In the genomic region with DNA sequence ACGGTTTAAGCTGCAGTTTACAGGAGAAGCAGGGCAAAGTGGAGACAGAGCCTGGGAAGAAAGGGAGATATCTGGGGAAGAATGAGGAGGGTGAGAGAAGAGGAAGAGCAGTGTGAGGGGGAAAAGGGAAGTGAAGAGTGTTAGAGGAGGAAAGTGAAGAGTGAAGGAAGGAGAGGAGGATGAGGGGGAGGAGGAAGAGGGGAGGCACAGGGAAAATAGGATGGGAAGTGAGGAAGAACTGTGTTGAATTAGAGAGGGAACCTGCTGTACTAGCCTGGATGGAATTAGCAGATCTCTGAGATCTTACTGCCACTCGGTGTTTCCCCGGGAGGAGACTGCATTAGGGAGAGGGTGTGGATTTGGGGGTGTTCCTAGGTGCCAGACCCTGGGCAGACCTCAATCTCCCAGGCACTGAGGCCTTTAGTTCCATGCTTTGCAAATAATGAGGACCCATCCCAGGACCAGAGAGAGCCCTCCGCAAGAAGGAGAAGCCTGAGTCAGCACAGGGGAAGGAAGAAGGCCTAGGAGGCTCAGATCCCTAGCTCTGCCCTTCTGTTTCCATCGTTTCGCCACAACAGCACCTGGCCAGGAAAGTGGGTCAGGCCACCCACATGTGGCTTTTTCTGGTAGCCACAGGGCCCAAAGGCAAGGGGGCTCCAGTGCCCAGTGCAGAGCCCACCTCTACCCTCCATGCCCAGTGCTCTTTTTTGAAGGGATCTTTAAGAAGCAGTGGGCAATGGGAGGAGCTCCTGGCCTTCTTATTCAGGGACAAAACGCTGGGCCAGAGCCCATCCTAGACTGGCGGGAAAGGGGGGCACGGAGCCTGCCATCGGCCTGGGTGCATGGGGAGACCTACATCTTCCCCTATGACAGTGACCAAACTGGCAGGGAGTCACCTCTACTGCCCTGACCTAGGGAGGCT, we compare ENCODE assay signal across 16 cellular contexts. TPM values are rescaled to one million over a fixed set of nuclear protein-coding genes. Genes with fewer than 3 reads are reported as not detected.
DNase-seq lines count a peak whose midpoint lies in the region; ATAC-seq and TF ChIP-seq lines count a peak whose summit lies in the region.
"Had no signal": no experiment of that assay in that cellular context is flagged by ENCODE, and none has a peak within 500 bp of the region (broad histone marks: within the 10 kb centered on the region; RNA-seq: fewer than 3 reads in every experiment).

No MANE protein-coding gene starts in this region.

- peaks cover 69% of the 10 kb centered on the region for H3K27me3 ChIP-seq in left ventricle myocardium inferior (ENCODE audit: low read depth)
- peaks cover 3% of the 10 kb centered on the region for H3K27me3 ChIP-seq in neural cell (ENCODE audit: insufficient read depth, low read depth, low read length)
- H3K27me3 ChIP-seq in upper lobe of left lung, result peaks cover 0 to 24% (median 6%) of the 10 kb centered on the region in 4 donors

- H3K9me3 ChIP-seq in left ventricle myocardium inferior (replicated peaks) (no peaks in the 10 kb centered on the region), neural cell (ENCODE audit: low read length) (no peaks in the 10 kb centered on the region), upper lobe of left lung (no peaks in the 10 kb centered on the region)

- no peak for TF ChIP-seq RAD21 in neural cell (conservative IDR thresholded peaks at IDR 0.05)

- H3K4me2 ChIP-seq in neural cell (ENCODE audit: low read length), result peak overlapping the region; percentile 52

- H3K27ac Mint-ChIP-seq in endothelial cell (ENCODE audit: unreplicated experiment), result peak overlapping the region; percentile 52
- H3K27ac Mint-ChIP-seq: immature natural killer cell had no signal

- no peak for TF ChIP-seq CTCF in left ventricle myocardium inferior (IDR thresholded peaks at IDR 0.05; ENCODE audit: borderline replicate concordance)
- no peak for TF ChIP-seq CTCF in endothelial cell (IDR thresholded peaks at IDR 0.05; ENCODE audit: unreplicated experiment)
- no peak for TF ChIP-seq CTCF in neural cell (IDR thresholded peaks at IDR 0.05; ENCODE audit: poor library complexity, severe bottlenecking)
- TF ChIP-seq CTCF in upper lobe of left lung (IDR thresholded peaks at IDR 0.05), result no peak

- 75 to 78% methylated on average over 8 to 10 of the region's 10 CpGs for WGBS in upper lobe of left lung, 2 donors

- peaks cover 44% of the 10 kb centered on the region for H3K4me1 Mint-ChIP-seq in endothelial cell (ENCODE audit: unreplicated experiment)

- H3K36me3 ChIP-seq in left ventricle myocardium inferior (no peaks in the 10 kb centered on the region), neural cell (ENCODE audit: insufficient read depth, low read length) (no peaks in the 10 kb centered on the region), upper lobe of left lung (no peaks in the 10 kb centered on the region)

- no peak for ATAC-seq in left cardiac atrium
- no peak for ATAC-seq in upper lobe of left lung (ENCODE audit: low FRiP score in 2 of 2)
- no peak for ATAC-seq in HG03439 (IDR thresholded peaks at IDR 0.05; ENCODE audit: unreplicated experiment)

- H3K4me3 ChIP-seq in left ventricle myocardium inferior (peak overlapping the region; percentile 70), neural cell (ENCODE audit: low read length) (peak overlapping the region; percentile 69), upper lobe of left lung (no peak overlapping the region)

- peak overlapping the region; percentile 68 for H3K9ac ChIP-seq in neural cell (ENCODE audit: low read length)

- H3K4me3 Mint-ChIP-seq in endothelial cell (ENCODE audit: unreplicated experiment), result peak overlapping the region; percentile 97

- H3K9me2 ChIP-seq in neural cell (ENCODE audit: insufficient read depth, low read length), result no peaks in the 10 kb centered on the region

- TF ChIP-seq EP300 in neural cell (conservative IDR thresholded peaks at IDR 0.05; ENCODE audit: poor library complexity, severe bottlenecking) (no peak), upper lobe of left lung (IDR thresholded peaks at IDR 0.05) (no peak)

- peaks cover 21% of the 10 kb centered on the region for H3K36me3 Mint-ChIP-seq in endothelial cell (ENCODE audit: low read depth, unreplicated experiment)
- H3K36me3 Mint-ChIP-seq: immature natural killer cell had no signal

- peaks cover 10% of the 10 kb centered on the region for H3K27me3 Mint-ChIP-seq in endothelial cell (ENCODE audit: unreplicated experiment)

- TF ChIP-seq POLR2A in upper lobe of left lung (IDR thresholded peaks at IDR 0.05), result no peak

- no peak overlapping the region for H2AFZ ChIP-seq in neural cell (ENCODE audit: low read depth, low read length)

- H3K27ac ChIP-seq in left ventricle myocardium inferior (replicated peaks) (peak overlapping the region; percentile 69), neural cell (ENCODE audit: low read length) (no peak overlapping the region), upper lobe of left lung (no peak overlapping the region)

- DNase-seq in left ventricle myocardium inferior (no peak), left cardiac atrium (no peak), endothelial cell (ENCODE audit: low spot score) (no peak), DMS79 treated with DMSO at 0.1 percent for 48 hours (lab: John Stamatoyannopoulos, UW) (no peak), ACHN (no peak), upper lobe of left lung (no peak)
- DNase-seq: activated gamma-delta T cell treated with Interleukin-2 at 50 U/mL for 16 hours; effector CD8-positive, alpha-beta T cell; immature natural killer cell; midbrain; NCI-H1436 treated with DMSO at 0.1 percent for 48 hours; stimulated activated CD8-positive, alpha-beta memory T cell treated with anti-CD3 and anti-CD28 coated beads, Interleukin-4, amount 100 ng/mL, for 48 hours had no signal

- intact Hi-C loops in left ventricle myocardium inferior (cut with micrococcal nuclease) (no loop called here), left cardiac atrium (cut with DNase I) (no loop called here)

- H3K4me1 ChIP-seq in left ventricle myocardium inferior (peaks cover 25% of the 10 kb centered on the region), upper lobe of left lung (peaks cover 8 to 24% (median 15%) of the 10 kb centered on the region in 4 donors)

- H3K79me2 ChIP-seq in neural cell (replicated peaks; ENCODE audit: insufficient read depth, low read length), result peaks cover 14% of the 10 kb centered on the region

- no peaks in the 10 kb centered on the region for H3K9me3 Mint-ChIP-seq in endothelial cell (ENCODE audit: unreplicated experiment)
- H3K9me3 Mint-ChIP-seq: immature natural killer cell had no signal

- H4K20me1 ChIP-seq in neural cell (ENCODE audit: insufficient read depth), result no peaks in the 10 kb centered on the region

- in situ Hi-C loops in ACHN (cut with HindIII; ENCODE audit: low pct_ligation_motif_present, low pct_unique_long_range_greater_than_20kb, low sequenced_read_pairs), result no loop called here

- H3F3A ChIP-seq in neural cell (ENCODE audit: insufficient read depth, low read length, poor library complexity, severe bottlenecking), result no peaks in the 10 kb centered on the region

TF ChIP-seq in neural cell, 6 proteins besides CTCF, POLR2A, EP300 and RAD21:
- TF ChIP-seq MXI1 (conservative IDR thresholded peaks at IDR 0.05; ENCODE audit: poor library complexity, severe bottlenecking) (no peak), POLR2AphosphoS5 (IDR thresholded peaks at IDR 0.05) (no peak)
- TF ChIP-seq, protein P1, sequence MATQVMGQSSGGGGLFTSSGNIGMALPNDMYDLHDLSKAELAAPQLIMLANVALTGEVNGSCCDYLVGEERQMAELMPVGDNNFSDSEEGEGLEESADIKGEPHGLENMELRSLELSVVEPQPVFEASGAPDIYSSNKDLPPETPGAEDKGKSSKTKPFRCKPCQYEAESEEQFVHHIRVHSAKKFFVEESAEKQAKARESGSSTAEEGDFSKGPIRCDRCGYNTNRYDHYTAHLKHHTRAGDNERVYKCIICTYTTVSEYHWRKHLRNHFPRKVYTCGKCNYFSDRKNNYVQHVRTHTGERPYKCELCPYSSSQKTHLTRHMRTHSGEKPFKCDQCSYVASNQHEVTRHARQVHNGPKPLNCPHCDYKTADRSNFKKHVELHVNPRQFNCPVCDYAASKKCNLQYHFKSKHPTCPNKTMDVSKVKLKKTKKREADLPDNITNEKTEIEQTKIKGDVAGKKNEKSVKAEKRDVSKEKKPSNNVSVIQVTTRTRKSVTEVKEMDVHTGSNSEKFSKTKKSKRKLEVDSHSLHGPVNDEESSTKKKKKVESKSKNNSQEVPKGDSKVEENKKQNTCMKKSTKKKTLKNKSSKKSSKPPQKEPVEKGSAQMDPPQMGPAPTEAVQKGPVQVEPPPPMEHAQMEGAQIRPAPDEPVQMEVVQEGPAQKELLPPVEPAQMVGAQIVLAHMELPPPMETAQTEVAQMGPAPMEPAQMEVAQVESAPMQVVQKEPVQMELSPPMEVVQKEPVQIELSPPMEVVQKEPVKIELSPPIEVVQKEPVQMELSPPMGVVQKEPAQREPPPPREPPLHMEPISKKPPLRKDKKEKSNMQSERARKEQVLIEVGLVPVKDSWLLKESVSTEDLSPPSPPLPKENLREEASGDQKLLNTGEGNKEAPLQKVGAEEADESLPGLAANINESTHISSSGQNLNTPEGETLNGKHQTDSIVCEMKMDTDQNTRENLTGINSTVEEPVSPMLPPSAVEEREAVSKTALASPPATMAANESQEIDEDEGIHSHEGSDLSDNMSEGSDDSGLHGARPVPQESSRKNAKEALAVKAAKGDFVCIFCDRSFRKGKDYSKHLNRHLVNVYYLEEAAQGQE (IDR thresholded peaks at IDR 0.05; ENCODE audit: borderline replicate concordance), result no peak

RNA-seq across cellular contexts. Expression of a gene that starts 2.0 kb away (rescaled TPM):
- total RNA-seq in left ventricle myocardium inferior, result 1.4 TPM
- total RNA-seq in left cardiac atrium, result 1 to 10 TPM; 3.3 to 6.4 TPM
- 71.1 TPM for total RNA-seq in endothelial cell (ENCODE audit: unreplicated experiment)
- 3.3 and 5.2 TPM in 2 replicates for polyA plus RNA-seq in neural cell
- 8.3 and 9.0 TPM in 2 replicates for polyA minus RNA-seq in neural cell
- 1 to 10 TPM in 4 of 6 donors, under 1 TPM in 1, not detected in 1; 0.61 to 4.2 (median 2.6) TPM for total RNA-seq in upper lobe of left lung
- total RNA-seq: OCI-LY7 had no signal
- polyA plus RNA-seq: AG04450, immature natural killer cell had no signal

Comparison
In these comparisons a context has a peak if more than half of its experiments do, and no peak if none do; other contexts are left out.
1. H3K4me3 ChIP-seq: peak in left ventricle myocardium inferior (single experiment) and neural cell (single experiment); none in upper lobe of left lung (0 of 4).